8 cellular contexts compared by ENCODE assay signal in genomic region chr12:53625373-53625945, GRCh38. TPM values are rescaled to one million over a fixed set of nuclear protein-coding genes. Genes with fewer than 3 reads are reported as not detected.
DNase-seq lines count a peak whose midpoint lies in the region; ATAC-seq and TF ChIP-seq lines count a peak whose summit lies in the region.

No MANE protein-coding gene starts in this region.

- TF ChIP-seq POLR2A in body of pancreas (IDR thresholded peaks at IDR 0.05): no peak

- no peak overlapping the region for H3K23ac ChIP-seq in mesenchymal stem cell (ENCODE audit: low read length in 2 of 2)

- H3K4me3 ChIP-seq in cardiac muscle cell (peak overlapping the region; percentile 53), body of pancreas (peak overlapping the region; percentile 34 to 74), mesenchymal stem cell (ENCODE audit: insufficient read depth in 1 of 2, low read depth in 1 of 2, low read length in 2 of 2) (peak overlapping the region; percentile 39 to 91), urinary bladder (ENCODE audit: low read depth, low read length) (peak overlapping the region; percentile 60)

- no peaks in the 10 kb centered on the region for H3K36me3 ChIP-seq in cardiac muscle cell
- no peaks in the 10 kb centered on the region for H3K36me3 ChIP-seq in body of pancreas (replicated peaks in 1 of 2; ENCODE audit: insufficient read depth in 1 of 2, low read depth in 2 of 2)
- H3K36me3 ChIP-seq in mesenchymal stem cell (ENCODE audit: control insufficient read depth in 1 of 2, insufficient read depth in 2 of 2, low read depth in 1 of 2, low read length in 2 of 2): peaks cover 0 to 6% of the 10 kb centered on the region in 2 experiments
- H3K36me3 ChIP-seq in urinary bladder (ENCODE audit: insufficient read depth): no peaks in the 10 kb centered on the region

- intact Hi-C loops in cardiac septum (cut with DNase I): loop anchor here (5.0 kb wide), 1 partner anchor 83 kb away; no protein-coding TSS in a partner anchor
- intact Hi-C loops in body of pancreas (cut with DNase I): loop anchor here (10.0 kb wide), 1 partner anchor 49 kb away; the partner anchor contains the start of gene ATP5MC2

- ATAC-seq in body of pancreas (no peak), HG03097 (IDR thresholded peaks at IDR 0.05; ENCODE audit: low FRiP score, unreplicated experiment) (no peak), GM19452 (IDR thresholded peaks at IDR 0.05; ENCODE audit: unreplicated experiment) (no peak)

- DNase-seq in cardiac muscle cell (ENCODE audit: low read depth in 1 of 2, low spot score in 1 of 2) (no peak), cardiac septum (ENCODE audit: low spot score) (no peak), body of pancreas (no peak), mesenchymal stem cell (no peak), NCI-H1092 (lab: John Stamatoyannopoulos, UW) (no peak)

- 2 to 9% methylated on average over 5 of the region's 5 CpGs for WGBS in body of pancreas, 2 donors
- 40% methylated on average over 3 of the region's 5 CpGs for WGBS in mesenchymal stem cell
- 16% methylated on average over 5 of the region's 5 CpGs for WGBS in urinary bladder

- H3K27ac ChIP-seq in cardiac muscle cell: peak overlapping the region; percentile 95
- peak overlapping the region; percentile 92 to 94 (median 92) for H3K27ac ChIP-seq in body of pancreas
- H3K27ac ChIP-seq in mesenchymal stem cell (ENCODE audit: low read length, poor library complexity, severe bottlenecking): peak overlapping the region; percentile 34
- H3K27ac ChIP-seq in urinary bladder (ENCODE audit: low read depth): peak overlapping the region; percentile 6

- H3K9me3 ChIP-seq in cardiac muscle cell (ENCODE audit: low read depth): no peaks in the 10 kb centered on the region
- no peaks in the 10 kb centered on the region for H3K9me3 ChIP-seq in body of pancreas
- H3K9me3 ChIP-seq in mesenchymal stem cell (ENCODE audit: control insufficient read depth, low read length): no peaks in the 10 kb centered on the region

- no peak overlapping the region for H2AFZ ChIP-seq in mesenchymal stem cell (ENCODE audit: low read depth, low read length)

- H3K9ac ChIP-seq in mesenchymal stem cell (ENCODE audit: low read length): peak overlapping the region; percentile 98

- H2AK5ac ChIP-seq in mesenchymal stem cell (ENCODE audit: low read length, severe bottlenecking): peak overlapping the region; percentile 66

- peak overlapping the region; percentile 45 for H4K8ac ChIP-seq in mesenchymal stem cell (ENCODE audit: low read length)

- H2BK15ac ChIP-seq in mesenchymal stem cell (ENCODE audit: low read depth, poor library complexity, severe bottlenecking): no peak overlapping the region

- H3K79me1 ChIP-seq in mesenchymal stem cell (replicated peaks; ENCODE audit: low read length, poor library complexity, severe bottlenecking): peaks cover 2% of the 10 kb centered on the region

- H3K18ac ChIP-seq in mesenchymal stem cell (ENCODE audit: low read depth in 1 of 2, low read length in 2 of 2): peak overlapping the region; percentile 46 to 64

- no peak overlapping the region for H4K91ac ChIP-seq in mesenchymal stem cell (ENCODE audit: low read length)

- no peak overlapping the region for H2BK5ac ChIP-seq in mesenchymal stem cell (ENCODE audit: low read depth, low read length, poor library complexity, severe bottlenecking)

- H3K27me3 ChIP-seq in cardiac muscle cell (no peaks in the 10 kb centered on the region), body of pancreas (no peaks in the 10 kb centered on the region), mesenchymal stem cell (ENCODE audit: control insufficient read depth in 1 of 2, insufficient read depth in 1 of 2, low read length in 2 of 2) (no peaks in the 10 kb centered on the region)

- H2BK12ac ChIP-seq in mesenchymal stem cell (ENCODE audit: low read length in 2 of 2): peak overlapping the region in 1 of 2 experiments; percentile 25

- peak overlapping the region; percentile 76 to 85 for H3K4ac ChIP-seq in mesenchymal stem cell (ENCODE audit: low read depth in 1 of 2, low read length in 2 of 2)

- no peak overlapping the region for H3K14ac ChIP-seq in mesenchymal stem cell (ENCODE audit: low read length in 2 of 2)

- H3K4me1 ChIP-seq in cardiac muscle cell (ENCODE audit: low read depth) (peaks cover 26% of the 10 kb centered on the region), body of pancreas (peaks cover 34% of the 10 kb centered on the region), mesenchymal stem cell (ENCODE audit: control insufficient read depth, insufficient read depth, low read depth, low read length) (peaks cover 1% of the 10 kb centered on the region), urinary bladder (ENCODE audit: insufficient read depth) (peaks cover 3% of the 10 kb centered on the region)

- peak overlapping the region; percentile 82 for H3K4me2 ChIP-seq in mesenchymal stem cell (ENCODE audit: low read length, poor library complexity, severe bottlenecking)

- no peak overlapping the region for H2BK120ac ChIP-seq in mesenchymal stem cell (ENCODE audit: low read depth, low read length)

- TF ChIP-seq CTCF in cardiac muscle cell (IDR thresholded peaks at IDR 0.05; ENCODE audit: low read depth, low read length): no peak
- TF ChIP-seq CTCF in body of pancreas (IDR thresholded peaks at IDR 0.05): no peak

RNA-seq across cellular contexts. Expression of gene ATF7, which starts 0.7 kb away (rescaled TPM):
- total RNA-seq in cardiac muscle cell (8.7 and 9.1 TPM in 2 replicates), cardiac septum (33.5 TPM), body of pancreas (10 to 100 TPM; 12.9 to 21.3 TPM), urinary bladder (24.1 TPM)
- polyA plus RNA-seq in cardiac muscle cell (13.8 and 17.8 TPM in 2 replicates), urinary bladder (28.2 TPM)
- polyA plus RNA-seq in mesenchymal stem cell (2013, experiment 1 of 2): 24.9 TPM
- 24.6 TPM for polyA plus RNA-seq in mesenchymal stem cell (2013, experiment 2 of 2)

RNA-seq across cellular contexts. Expression of gene ATP5MC2, which starts 50.4 kb away (rescaled TPM):
- total RNA-seq in cardiac muscle cell: 703 and 923 TPM in 2 replicates
- polyA plus RNA-seq in cardiac muscle cell: 703 and 802 TPM in 2 replicates
- 365 TPM for total RNA-seq in cardiac septum
- 100 to 1,000 TPM in 1 of 2 donors, 10 to 100 TPM in 1; 94.3 to 143 TPM for total RNA-seq in body of pancreas
- 474 TPM for polyA plus RNA-seq in mesenchymal stem cell (2013, experiment 1 of 2)
- 484 TPM for polyA plus RNA-seq in mesenchymal stem cell (2013, experiment 2 of 2)
- 109 TPM for total RNA-seq in urinary bladder
- polyA plus RNA-seq in urinary bladder: 513 TPM

Comparison
In these comparisons a context has a peak if more than half of its experiments do, and no peak if none do; other contexts are left out.
1. H3K27ac ChIP-seq: peak in every context shown above with its lines; median percentile 95 in cardiac muscle cell; 92 in body of pancreas; 34 in mesenchymal stem cell; 6 in urinary bladder.